20 cellular contexts compared by ENCODE assay signal in genomic region chrX:21167028-21167427, GRCh38.
"Had no signal": no experiment of that assay in that cellular context is flagged by ENCODE, and none has a peak within 500 bp of the region (broad histone marks: within the 10 kb centered on the region; RNA-seq: fewer than 3 reads in every experiment).

No MANE protein-coding gene starts in this region.

- H3K9me3 ChIP-seq: gastroesophageal sphincter, heart left ventricle, left lung, mucosa of descending colon, neutrophil, spleen, testis, tibial artery had no signal

- H3K79me2 ChIP-seq: parathyroid adenoma had no signal

- H3K27me3 ChIP-seq: gastroesophageal sphincter, heart left ventricle, left lung, neutrophil, spleen, testis, tibial artery had no signal

- DNase-seq: cortex of kidney; effector memory CD8-positive, alpha-beta T cell; heart left ventricle; hippocampal formation; left cardiac atrium; left lung; mucosa of descending colon; naive B cell; spleen; stimulated activated CD4-positive, alpha-beta T cell treated with anti-CD3 and anti-CD28 coated beads, Interleukin-4, amount 100 ng/mL, for 4 hours; stimulated activated naive CD8-positive, alpha-beta T cell treated with anti-CD3 and anti-CD28 coated beads, Interleukin-15, Interleukin-2, amounts not matched to agents 100 U/mL and 50 U/mL, for 24 hours; substantia nigra; testis; tibial artery had no signal

- H3K4me1 ChIP-seq: gastroesophageal sphincter, heart left ventricle, left lung, parathyroid adenoma, spleen, testis, tibial artery had no signal

- H2AFZ ChIP-seq: parathyroid adenoma had no signal

- ATAC-seq: effector memory CD8-positive, alpha-beta T cell; gastroesophageal sphincter; heart left ventricle; left cardiac atrium; mucosa of descending colon; natural killer cell treated with Interleukin-12 subunit alpha and Interleukin-12 subunit beta and Interleukin-15 and Interleukin-18, amount 100 ng/mL, for 72 hours; sciatic nerve; stimulated activated memory B cell treated with anti-CD40 and anti-IgM and Interleukin-4, amounts not matched to agents 10 μg/mL and 1 μg/mL and 100 μg/mL, for 72 hours; stimulated activated naive CD8-positive, alpha-beta T cell treated with anti-CD3 and anti-CD28 coated beads, Interleukin-15, Interleukin-2, amounts not matched to agents 100 U/mL and 50 U/mL, for 24 hours had no signal

- H3K27ac ChIP-seq: gastroesophageal sphincter, heart left ventricle, left lung, neutrophil, parathyroid adenoma, spleen, testis, tibial artery had no signal

- H3K36me3 ChIP-seq: gastroesophageal sphincter, heart left ventricle, left lung, neutrophil, spleen, tibial artery had no signal

- H3K4me3 ChIP-seq: gastroesophageal sphincter, heart left ventricle, left lung, mucosa of descending colon, spleen, testis, tibial artery had no signal

- H3K9ac ChIP-seq: parathyroid adenoma had no signal
